ENCODE assay signal across 8 cellular contexts in genomic region chr9:35490155-35490909, GRCh38. TPM values are rescaled to one million over a fixed set of nuclear protein-coding genes. Genes with fewer than 3 reads are reported as not detected.
DNase-seq lines count a peak whose midpoint lies in the region; ATAC-seq and TF ChIP-seq lines count a peak whose summit lies in the region.

No MANE protein-coding gene starts in this region.

- H3K4me2 ChIP-seq in GM23338 = peak overlapping the region; percentile 94
- H3K4me2 ChIP-seq in parathyroid adenoma (ENCODE audit: low read length) = peak overlapping the region; percentile 74

- H3K27me3 ChIP-seq in ACC112 (ENCODE audit: insufficient read depth, low read length) (no peaks in the 10 kb centered on the region), GM23338 (ENCODE audit: insufficient read depth) (peaks cover 7% of the 10 kb centered on the region; the same call in 1 of the 2 replicates), parathyroid adenoma (ENCODE audit: control insufficient read depth, insufficient read depth, low read length) (no peaks in the 10 kb centered on the region)

- H3K79me2 ChIP-seq in ACC112 (ENCODE audit: control insufficient read depth, insufficient read depth, low read length, unreplicated experiment) (peaks cover 63% of the 10 kb centered on the region), GM23338 (replicated peaks; ENCODE audit: insufficient read depth) (peaks cover 31% of the 10 kb centered on the region), parathyroid adenoma (no peaks in the 10 kb centered on the region)

- H3K4me3 ChIP-seq in ACC112 (ENCODE audit: low read depth, low read length) = peak overlapping the region; percentile 95
- peak overlapping the region; percentile 91 for H3K4me3 ChIP-seq in GM23338
- H3K4me3 ChIP-seq in parathyroid adenoma (ENCODE audit: low read depth, low read length) = peak overlapping the region; percentile 64

- H3K4me3 Mint-ChIP-seq in GM23338 = peak overlapping the region; percentile 97
- H3K4me3 Mint-ChIP-seq in activated T-helper 1 cell treated with anti-CD3 and anti-CD28 coated beads, Interleukin-12 subunit alpha, Interleukin-12 subunit beta, Interleukin-2, Interleukin-4 antibody, amounts not matched to agents 30 ng/mL and 10 ng/mL and 1 ng/mL, durations not matched to agents 14 hours and 24 hours and 36 hours = peak overlapping the region; percentile 88

- peaks cover 31% of the 10 kb centered on the region for H3K4me1 Mint-ChIP-seq in GM23338
- H3K4me1 Mint-ChIP-seq in activated T-helper 1 cell treated with anti-CD3 and anti-CD28 coated beads, Interleukin-12 subunit alpha, Interleukin-12 subunit beta, Interleukin-2, Interleukin-4 antibody, amounts not matched to agents 30 ng/mL and 10 ng/mL and 1 ng/mL, durations not matched to agents 14 hours and 24 hours and 36 hours (ENCODE audit: low read depth) = peaks cover 38% of the 10 kb centered on the region

- H3K9me3 Mint-ChIP-seq in GM23338 = no peaks in the 10 kb centered on the region
- peaks cover 5% of the 10 kb centered on the region for H3K9me3 Mint-ChIP-seq in activated T-helper 1 cell treated with anti-CD3 and anti-CD28 coated beads, Interleukin-12 subunit alpha, Interleukin-12 subunit beta, Interleukin-2, Interleukin-4 antibody, amounts not matched to agents 30 ng/mL and 10 ng/mL and 1 ng/mL, durations not matched to agents 14 hours and 24 hours and 36 hours

- peaks cover 7% of the 10 kb centered on the region for H3K9me2 ChIP-seq in GM23338 (ENCODE audit: insufficient read depth)

- H3K9ac ChIP-seq in parathyroid adenoma = no peak overlapping the region

- no peaks in the 10 kb centered on the region for H4K20me1 ChIP-seq in GM23338 (replicated peaks; ENCODE audit: insufficient read depth)

- H3K27ac ChIP-seq in ACC112 (ENCODE audit: low read depth, low read length) (peak overlapping the region; percentile 95), GM23338 (ENCODE audit: low read depth) (no peak overlapping the region), parathyroid adenoma (peak overlapping the region; percentile 80)

- H3K4me1 ChIP-seq in ACC112 (ENCODE audit: control insufficient read depth, insufficient read depth, low read length, unreplicated experiment) = peaks cover 12% of the 10 kb centered on the region
- H3K4me1 ChIP-seq in GM23338 (ENCODE audit: insufficient read depth) = peaks cover 8% of the 10 kb centered on the region; the same call in 1 of the 2 replicates
- no peaks in the 10 kb centered on the region for H3K4me1 ChIP-seq in parathyroid adenoma

- peaks cover 2% of the 10 kb centered on the region; the same call in 1 of the 2 replicates for H3K36me3 ChIP-seq in ACC112 (ENCODE audit: insufficient read depth, low read length)
- H3K36me3 ChIP-seq in GM23338 (ENCODE audit: insufficient read depth) = no peaks in the 10 kb centered on the region
- no peaks in the 10 kb centered on the region for H3K36me3 ChIP-seq in parathyroid adenoma (ENCODE audit: control insufficient read depth, insufficient read depth, low read length)

- ATAC-seq in GM23338 (peak; percentile 34), Right ventricle myocardium superior (ENCODE audit: poor library complexity) (peak; percentile 53), HG03432 (IDR thresholded peaks at IDR 0.05; ENCODE audit: unreplicated experiment) (no peak), HG03025 (IDR thresholded peaks at IDR 0.05; ENCODE audit: low FRiP score, unreplicated experiment) (no peak)

- no peaks in the 10 kb centered on the region for H3K9me3 ChIP-seq in parathyroid adenoma (ENCODE audit: control insufficient read depth, low read length)

- TF ChIP-seq CTCF in GM23338 (conservative IDR thresholded peaks at IDR 0.05; ENCODE audit: low read depth in 2 of 2) (no peak), parathyroid adenoma (IDR thresholded peaks at IDR 0.05) (no peak)

- intact Hi-C loops in activated T-helper 1 cell treated with anti-CD3 and anti-CD28 coated beads, Interleukin-12 subunit alpha, Interleukin-12 subunit beta, Interleukin-2, Interleukin-4 antibody, amounts not matched to agents 30 ng/mL and 10 ng/mL and 1 ng/mL, durations not matched to agents 14 hours and 24 hours and 36 hours (cut with micrococcal nuclease) = no loop called here
- intact Hi-C loops in Right ventricle myocardium superior (cut with DNase I) = no loop called here

- H3K27me3 Mint-ChIP-seq in GM23338 (ENCODE audit: insufficient read depth, low read depth, poor library complexity) = peaks cover 17% of the 10 kb centered on the region
- H3K27me3 Mint-ChIP-seq in activated T-helper 1 cell treated with anti-CD3 and anti-CD28 coated beads, Interleukin-12 subunit alpha, Interleukin-12 subunit beta, Interleukin-2, Interleukin-4 antibody, amounts not matched to agents 30 ng/mL and 10 ng/mL and 1 ng/mL, durations not matched to agents 14 hours and 24 hours and 36 hours (ENCODE audit: insufficient read depth) = peaks cover 14% of the 10 kb centered on the region

- H3K27ac Mint-ChIP-seq in GM23338 = no peak overlapping the region
- peak overlapping the region; percentile 63 for H3K27ac Mint-ChIP-seq in activated T-helper 1 cell treated with anti-CD3 and anti-CD28 coated beads, Interleukin-12 subunit alpha, Interleukin-12 subunit beta, Interleukin-2, Interleukin-4 antibody, amounts not matched to agents 30 ng/mL and 10 ng/mL and 1 ng/mL, durations not matched to agents 14 hours and 24 hours and 36 hours

- peak overlapping the region; percentile 21 for H2AFZ ChIP-seq in ACC112 (ENCODE audit: low read length, unreplicated experiment)
- peak overlapping the region; percentile 97 for H2AFZ ChIP-seq in GM23338
- peak overlapping the region; percentile 91 for H2AFZ ChIP-seq in parathyroid adenoma

- peak; percentile 60 for DNase-seq in GM23338 (ENCODE audit: low spot score)
- DNase-seq in activated T-helper 1 cell treated with anti-CD3 and anti-CD28 coated beads, Interleukin-12 subunit alpha, Interleukin-12 subunit beta, Interleukin-2, Interleukin-4 antibody, amounts not matched to agents 30 ng/mL and 10 ng/mL and 1 ng/mL, durations not matched to agents 14 hours and 24 hours and 36 hours (ENCODE audit: low spot score) = no peak
- no peak for DNase-seq in Right ventricle myocardium superior
- no peak for DNase-seq in NK-92 (lab: John Stamatoyannopoulos, UW; ENCODE audit: unreplicated experiment)

- peaks cover 13% of the 10 kb centered on the region; the same call in 1 of the 2 replicates for H3F3A ChIP-seq in GM23338 (replicated peaks; ENCODE audit: low read depth)

- no peaks in the 10 kb centered on the region for H3K36me3 Mint-ChIP-seq in GM23338 (ENCODE audit: low read depth)
- H3K36me3 Mint-ChIP-seq in activated T-helper 1 cell treated with anti-CD3 and anti-CD28 coated beads, Interleukin-12 subunit alpha, Interleukin-12 subunit beta, Interleukin-2, Interleukin-4 antibody, amounts not matched to agents 30 ng/mL and 10 ng/mL and 1 ng/mL, durations not matched to agents 14 hours and 24 hours and 36 hours (ENCODE audit: low read depth) = peaks cover 5% of the 10 kb centered on the region

RNA-seq across cellular contexts. Expression of gene RUSC2, which starts 0.4 kb away (rescaled TPM):
- total RNA-seq in GM23338 (2014; rRNA removed; shearing (Covaris generic)) = 5.6 and 8.2 TPM in 2 replicates
- 2.8 and 3.0 TPM in 2 replicates for polyA plus RNA-seq in GM23338 (2016; fragmentation: Nextera tagmentation; extraction: Ambion mirVana)
- 4.4 and 5.8 TPM in 2 replicates for total RNA-seq in activated T-helper 1 cell treated with anti-CD3 and anti-CD28 coated beads, Interleukin-12 subunit alpha, Interleukin-12 subunit beta, Interleukin-2, Interleukin-4 antibody, amounts not matched to agents 30 ng/mL and 10 ng/mL and 1 ng/mL, durations not matched to agents 14 hours and 24 hours and 36 hours
- 25.7 TPM for total RNA-seq in Right ventricle myocardium superior

Comparison
In these comparisons a context has a peak if more than half of its experiments do, and no peak if none do; other contexts are left out.
1. H2AFZ ChIP-seq: peak in every context shown above with its lines; median percentile 97 in GM23338; 91 in parathyroid adenoma; 21 in ACC112.
2. ATAC-seq: peak in GM23338 (single experiment) and Right ventricle myocardium superior (single experiment); none in HG03432 (single experiment) and HG03025 (single experiment).
3. Peak in every context shown above with its lines, with median percentiles within 50 percentile points of each other: H3K4me3 ChIP-seq.